Comparison of ENCODE assay signal across 18 cellular contexts in genomic region chr1:225366552-225366951, GRCh38.
A peak's percentile ranks its signal among the peaks of the same experiment; 100 is the strongest.
DNase-seq lines count a peak whose midpoint lies in the region; ATAC-seq and TF ChIP-seq lines count a peak whose summit lies in the region.
"Had no signal": no experiment of that assay in that cellular context is flagged by ENCODE, and none has a peak within 500 bp of the region (broad histone marks: within the 10 kb centered on the region; RNA-seq: fewer than 3 reads in every experiment).

No MANE protein-coding gene starts in this region.

- H3K27me3 Mint-ChIP-seq in endodermal cell (ENCODE audit: insufficient read depth) = peaks cover 54% of the 10 kb centered on the region
- peaks cover 3% of the 10 kb centered on the region for H3K27me3 Mint-ChIP-seq in nephron progenitor cell (ENCODE audit: low read depth, poor library complexity)
- H3K27me3 Mint-ChIP-seq: IgD-negative memory B cell had no signal

- H3K27me3 ChIP-seq in endodermal cell (ENCODE audit: control insufficient read depth, insufficient read depth, low read length, poor library complexity, severe bottlenecking) = peaks cover 39% of the 10 kb centered on the region
- H3K27me3 ChIP-seq: BLaER1 had no signal

- H3K4me1 Mint-ChIP-seq in endodermal cell (peaks cover 15% of the 10 kb centered on the region), nephron progenitor cell (peaks cover 41% of the 10 kb centered on the region)

- H3K36me3 ChIP-seq in HEK293 (ENCODE audit: control insufficient read depth in 2 of 2, insufficient read depth in 1 of 2, low read length in 2 of 2) (no peaks in the 10 kb centered on the region), endodermal cell (ENCODE audit: control insufficient read depth, insufficient read depth, low read length) (no peaks in the 10 kb centered on the region)
- H3K36me3 ChIP-seq: BLaER1 had no signal

- H3K27ac Mint-ChIP-seq in endodermal cell (no peak overlapping the region), nephron progenitor cell (peak overlapping the region; percentile 74)
- H3K27ac Mint-ChIP-seq: CD8-positive, alpha-beta memory T cell; H9; HFFc6; IgD-negative memory B cell had no signal

- H3K27ac ChIP-seq in HEK293 (ENCODE audit: extremely low read depth, low read depth, low read length) (no peak overlapping the region), endodermal cell (ENCODE audit: low read depth, low read length) (no peak overlapping the region)
- H3K27ac ChIP-seq: A549, BLaER1, KMS-11 had no signal

- no peak overlapping the region for H3K4me3 ChIP-seq in HEK293 (ENCODE audit: low read depth, low read length)
- peak overlapping the region; percentile 7 for H3K4me3 ChIP-seq in endodermal cell (ENCODE audit: low read length)
- H3K4me3 ChIP-seq: A549, BLaER1, GM12878 had no signal

- no peak overlapping the region for H3K9ac ChIP-seq in endodermal cell (ENCODE audit: extremely low read depth, low read length, poor library complexity, severe bottlenecking)
- H3K9ac ChIP-seq: BLaER1, KMS-11 had no signal

- no peaks in the 10 kb centered on the region for H3K9me3 ChIP-seq in HEK293 (ENCODE audit: control insufficient read depth, insufficient read depth, low read depth, low read length)
- H3K9me3 ChIP-seq in endodermal cell (ENCODE audit: control insufficient read depth, low read length) = no peaks in the 10 kb centered on the region
- H3K9me3 ChIP-seq: A549, BLaER1, Caco-2 had no signal

- CTCF ChIA-PET in HEK293 (lab: Yijun Ruan, JAX) = interaction anchor here (0.9 kb wide), 1 partner anchor 12 kb away, joined by 3 read pairs; no protein-coding TSS in a partner anchor

- no peak for ATAC-seq in HG03520 (IDR thresholded peaks at IDR 0.05; ENCODE audit: unreplicated experiment)
- ATAC-seq: A549, GM12878 had no signal

- H3K4me3 Mint-ChIP-seq in endodermal cell (no peak overlapping the region), nephron progenitor cell (peak overlapping the region; percentile 18)
- H3K4me3 Mint-ChIP-seq: CD8-positive, alpha-beta memory T cell; H9; HFFc6; IgD-negative memory B cell had no signal

- H3K36me3 Mint-ChIP-seq in endodermal cell (ENCODE audit: low read depth) = no peaks in the 10 kb centered on the region
- no peaks in the 10 kb centered on the region for H3K36me3 Mint-ChIP-seq in nephron progenitor cell (ENCODE audit: low read depth)
- H3K36me3 Mint-ChIP-seq: IgD-negative memory B cell had no signal

- 0% methylated on average over 1 of the region's 1 CpG for WGBS in endodermal cell (ENCODE audit: insufficient coverage in 1 of 2, insufficient read length in 1 of 2), 2 experiments

- TF ChIP-seq CTCF in HEK293 (tag by site-specific recombination; IDR thresholded peaks at IDR 0.05) (no peak), endodermal cell (conservative IDR thresholded peaks at IDR 0.05) (no peak), nephron progenitor cell (IDR thresholded peaks at IDR 0.05) (no peak)

- DNase-seq in ELF-1 (ENCODE audit: low read depth, low spot score) (peak; percentile 20), endodermal cell (no peak), nephron progenitor cell (no peak), cortex of kidney (lab: John Stamatoyannopoulos, UW) (no peak), NCI-H1048 (lab: John Stamatoyannopoulos, UW) (no peak)
- DNase-seq: AML-193; Caco-2; CD8-positive, alpha-beta memory T cell; GOT3; H9; HFFc6 had no signal

- no peaks in the 10 kb centered on the region for H3K9me3 Mint-ChIP-seq in endodermal cell
- no peaks in the 10 kb centered on the region for H3K9me3 Mint-ChIP-seq in nephron progenitor cell
- H3K9me3 Mint-ChIP-seq: CD8-positive, alpha-beta memory T cell; H9; HFFc6; IgD-negative memory B cell had no signal

- POLR2A ChIA-PET in HEK293 (lab: Yijun Ruan, JAX) = no interaction called here

- H3K4me1 ChIP-seq in HEK293 (ENCODE audit: control insufficient read depth, insufficient read depth, low read length) (0 out of 2 replicates have a peak, but pooled peaks cover 2% of the 10 kb centered on the region), endodermal cell (ENCODE audit: control insufficient read depth, insufficient read depth, low read length) (peaks cover 9% of the 10 kb centered on the region)
- H3K4me1 ChIP-seq: A549, BLaER1 had no signal

TF ChIP-seq in HEK293, 187 proteins besides CTCF, POLR2A, EP300 and RAD21:
- TF ChIP-seq ZBTB6 (tag by site-specific recombination; IDR thresholded peaks at IDR 0.05) = peak; percentile 90
- 0 out of 2 replicates have a peak, but pooled peaks have one; percentile 27 for TF ChIP-seq ZBTB48 (tag by site-specific recombination; IDR thresholded peaks at IDR 0.05)
- no peak for TF ChIP-seq ZNF548 (tag by site-specific recombination; IDR thresholded peaks at IDR 0.05)
- peak; percentile 62 for TF ChIP-seq GLIS1 (tag by site-specific recombination; IDR thresholded peaks at IDR 0.05)
- TF ChIP-seq ZNF585B (tag by site-specific recombination; IDR thresholded peaks at IDR 0.05) = no peak
- no peak for TF ChIP-seq TRIM28 (IDR thresholded peaks at IDR 0.05; ENCODE audit: borderline replicate concordance, low read length)
